In the genomic region with DNA sequence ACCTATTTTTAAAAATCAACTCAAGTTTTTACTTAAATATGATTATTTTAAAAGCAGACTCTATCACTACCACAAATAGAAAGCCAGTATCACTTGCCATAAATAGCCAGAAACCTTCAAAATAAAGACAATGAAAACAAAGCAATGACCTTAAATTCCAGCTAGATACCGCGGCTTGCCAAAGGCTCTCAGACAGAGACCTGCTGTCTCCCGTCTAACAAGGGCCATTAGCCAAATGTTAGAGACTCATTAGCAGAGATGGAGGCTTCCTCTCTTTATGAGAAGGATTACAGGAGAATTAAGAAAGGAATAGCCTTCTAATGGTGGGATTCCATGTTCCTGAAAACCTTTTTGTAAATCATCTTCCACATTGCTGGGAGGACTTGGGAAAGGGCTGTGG, we compare ENCODE assay signal across 13 cellular contexts.
DNase-seq lines count a peak whose midpoint lies in the region; ATAC-seq and TF ChIP-seq lines count a peak whose summit lies in the region.
"Had no signal": no experiment of that assay in that cellular context is flagged by ENCODE, and none has a peak within 500 bp of the region (broad histone marks: within the 10 kb centered on the region; RNA-seq: fewer than 3 reads in every experiment).

No MANE protein-coding gene starts in this region.

- no peak overlapping the region for H3K18ac ChIP-seq in mesendoderm (ENCODE audit: low read length)

- no peaks in the 10 kb centered on the region for H3K36me3 ChIP-seq in WERI-Rb-1
- no peaks in the 10 kb centered on the region for H3K36me3 ChIP-seq in mesendoderm (ENCODE audit: control insufficient read depth, insufficient read depth, low read length)
- no peaks in the 10 kb centered on the region for H3K36me3 ChIP-seq in right lobe of liver

- in situ Hi-C loops in G401 (cut with HindIII; ENCODE audit: low sequenced_read_pairs), result no loop called here

- no peak overlapping the region for H3K9ac ChIP-seq in mesendoderm (ENCODE audit: low read length)

- no peak overlapping the region for H2AK5ac ChIP-seq in mesendoderm (ENCODE audit: low read length)

- H3K4me3 ChIP-seq in WERI-Rb-1 (ENCODE audit: low read depth, low read length), result no peak overlapping the region
- H3K4me3 ChIP-seq in mesendoderm (ENCODE audit: low read length), result no peak overlapping the region
- H3K4me3 ChIP-seq in right lobe of liver, result no peak overlapping the region
- H3K4me3 ChIP-seq: GM23338 had no signal

- no peaks in the 10 kb centered on the region for H3K9me3 ChIP-seq in WERI-Rb-1 (ENCODE audit: severe bottlenecking)
- H3K9me3 ChIP-seq in right lobe of liver, result no peaks in the 10 kb centered on the region

- no peak overlapping the region for H3K4me2 ChIP-seq in mesendoderm (ENCODE audit: low read length)
- H3K4me2 ChIP-seq: GM23338 had no signal

- no CpG with 5 or more reads among the region's 3 CpGs for WGBS in mesendoderm (ENCODE audit: extremely low coverage, insufficient coverage, low lambda C conversion rate)
- 36% methylated on average over 3 of the region's 3 CpGs for WGBS in right lobe of liver (ENCODE audit: insufficient coverage, low coverage, low lambda C conversion rate, missing lambda C conversion rate)

- H3K27me3 ChIP-seq in WERI-Rb-1 (ENCODE audit: insufficient read depth, low read depth, severe bottlenecking) (no peaks in the 10 kb centered on the region), mesendoderm (ENCODE audit: insufficient read depth, low read length, poor library complexity) (no peaks in the 10 kb centered on the region), right lobe of liver (no peaks in the 10 kb centered on the region)

- intact Hi-C loops in right lobe of liver (cut with DNase I), result no loop called here

- no peak for ATAC-seq in HG03457 (IDR thresholded peaks at IDR 0.05; ENCODE audit: unreplicated experiment)
- ATAC-seq in right lobe of liver, result no peak
- ATAC-seq in HG02759 (IDR thresholded peaks at IDR 0.05; ENCODE audit: unreplicated experiment), result no peak
- ATAC-seq: GM23338 had no signal

- H3K27ac ChIP-seq in WERI-Rb-1, result no peak overlapping the region
- H3K27ac ChIP-seq in mesendoderm (ENCODE audit: low read depth, low read length), result no peak overlapping the region
- H3K27ac ChIP-seq in right lobe of liver, result no peak overlapping the region

- TF ChIP-seq CTCF in WERI-Rb-1 (IDR thresholded peaks at IDR 0.05; ENCODE audit: low read depth, low read length) (no peak), right lobe of liver (IDR thresholded peaks at IDR 0.05) (no peak)

- no peak overlapping the region for H3K56ac ChIP-seq in mesendoderm (ENCODE audit: low read length)

- DNase-seq in G401 (ENCODE audit: low spot score) (peak; percentile 34), NCI-H1694 treated with DMSO at 0.1 percent for 48 hours (lab: John Stamatoyannopoulos, UW) (peak; percentile 34), WERI-Rb-1 (peak; percentile 42), mesendoderm (peak; percentile 22), right lobe of liver (no peak)
- DNase-seq: Calu3; CD4-positive, alpha-beta T cell; DMS79; GDM1; H7 had no signal

- H3K79me1 ChIP-seq in mesendoderm (ENCODE audit: low read length), result no peaks in the 10 kb centered on the region

- H3K4ac ChIP-seq in mesendoderm (ENCODE audit: low read depth, low read length), result no peak overlapping the region

- H3K4me1 ChIP-seq in mesendoderm (ENCODE audit: control insufficient read depth, low read depth, low read length), result no peaks in the 10 kb centered on the region
- no peaks in the 10 kb centered on the region for H3K4me1 ChIP-seq in right lobe of liver

- H2BK15ac ChIP-seq in mesendoderm (replicated peaks; ENCODE audit: low read depth), result no peak overlapping the region

- no peak overlapping the region for H2BK120ac ChIP-seq in mesendoderm (ENCODE audit: low read depth, low read length)

- H4K8ac ChIP-seq in mesendoderm (ENCODE audit: low read depth, low read length), result no peak overlapping the region

- H3K79me2 ChIP-seq in mesendoderm (ENCODE audit: control insufficient read depth, insufficient read depth, low read length), result no peaks in the 10 kb centered on the region

- TF ChIP-seq POLR2A in right lobe of liver (IDR thresholded peaks at IDR 0.05), result no peak

- H3K23ac ChIP-seq in mesendoderm (ENCODE audit: low read length), result no peak overlapping the region

- no peak overlapping the region for H4K5ac ChIP-seq in mesendoderm (ENCODE audit: low read length)

- H2BK5ac ChIP-seq in mesendoderm (ENCODE audit: low read length), result no peak overlapping the region

Comparison
In these comparisons a context has a peak if more than half of its experiments do, and no peak if none do; other contexts are left out.
1. DNase-seq: peak in G401 (single experiment), NCI-H1694 treated with DMSO at 0.1 percent for 48 hours (single experiment), WERI-Rb-1 (single experiment) and mesendoderm (single experiment); none in right lobe of liver (0 of 3).